2 cellular contexts compared by ENCODE assay signal in the genomic region with DNA sequence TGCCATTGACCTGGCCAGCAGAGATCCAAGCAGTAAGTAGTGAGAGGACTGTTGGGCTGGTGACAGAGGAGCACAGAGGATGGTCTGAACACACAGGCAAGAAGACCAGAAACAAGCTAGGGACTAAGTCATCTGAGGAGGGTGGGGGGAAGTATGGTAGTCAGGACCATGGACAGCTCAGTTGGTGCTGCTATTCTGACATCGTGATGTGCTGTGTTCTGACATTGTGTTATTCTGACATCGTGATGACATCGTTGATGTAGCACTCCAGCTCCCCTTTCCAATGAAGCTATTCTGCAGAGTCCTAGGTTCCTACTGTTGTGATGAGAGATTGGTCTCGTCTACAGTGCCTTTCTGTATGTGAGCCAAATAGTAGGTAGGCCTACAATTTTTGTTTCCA.
TF ChIP-seq lines count a peak whose summit lies in the region.

No MANE protein-coding gene starts in this region.

TF ChIP-seq in K562, 482 proteins besides CTCF, POLR2A, EP300 and RAD21 (continued from another document and continues in another):
- TF ChIP-seq, protein P1, sequence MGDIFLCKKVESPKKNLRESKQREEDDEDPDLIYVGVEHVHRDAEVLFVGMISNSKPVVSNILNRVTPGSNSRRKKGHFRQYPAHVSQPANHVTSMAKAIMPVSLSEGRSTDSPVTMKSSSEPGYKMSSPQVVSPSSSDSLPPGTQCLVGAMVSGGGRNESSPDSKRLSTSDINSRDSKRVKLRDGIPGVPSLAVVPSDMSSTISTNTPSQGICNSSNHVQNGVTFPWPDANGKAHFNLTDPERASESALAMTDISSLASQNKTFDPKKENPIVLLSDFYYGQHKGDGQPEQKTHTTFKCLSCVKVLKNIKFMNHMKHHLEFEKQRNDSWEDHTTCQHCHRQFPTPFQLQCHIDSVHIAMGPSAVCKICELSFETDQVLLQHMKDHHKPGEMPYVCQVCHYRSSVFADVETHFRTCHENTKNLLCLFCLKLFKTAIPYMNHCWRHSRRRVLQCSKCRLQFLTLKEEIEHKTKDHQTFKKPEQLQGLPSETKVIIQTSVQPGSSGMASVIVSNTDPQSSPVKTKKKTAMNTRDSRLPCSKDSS (IDR thresholded peaks at IDR 0.05; ENCODE audit: low read depth, partially characterized antibody) = no peak
- TF ChIP-seq ZNF436 (CRISPR knock-in tag; IDR thresholded peaks at IDR 0.05) = no peak
- no peak for TF ChIP-seq SIN3B (IDR thresholded peaks at IDR 0.05; ENCODE audit: low read depth)
- no peak for TF ChIP-seq GABPA (tag; conservative IDR thresholded peaks at IDR 0.05; ENCODE audit: low read depth)
- TF ChIP-seq, protein P2, sequence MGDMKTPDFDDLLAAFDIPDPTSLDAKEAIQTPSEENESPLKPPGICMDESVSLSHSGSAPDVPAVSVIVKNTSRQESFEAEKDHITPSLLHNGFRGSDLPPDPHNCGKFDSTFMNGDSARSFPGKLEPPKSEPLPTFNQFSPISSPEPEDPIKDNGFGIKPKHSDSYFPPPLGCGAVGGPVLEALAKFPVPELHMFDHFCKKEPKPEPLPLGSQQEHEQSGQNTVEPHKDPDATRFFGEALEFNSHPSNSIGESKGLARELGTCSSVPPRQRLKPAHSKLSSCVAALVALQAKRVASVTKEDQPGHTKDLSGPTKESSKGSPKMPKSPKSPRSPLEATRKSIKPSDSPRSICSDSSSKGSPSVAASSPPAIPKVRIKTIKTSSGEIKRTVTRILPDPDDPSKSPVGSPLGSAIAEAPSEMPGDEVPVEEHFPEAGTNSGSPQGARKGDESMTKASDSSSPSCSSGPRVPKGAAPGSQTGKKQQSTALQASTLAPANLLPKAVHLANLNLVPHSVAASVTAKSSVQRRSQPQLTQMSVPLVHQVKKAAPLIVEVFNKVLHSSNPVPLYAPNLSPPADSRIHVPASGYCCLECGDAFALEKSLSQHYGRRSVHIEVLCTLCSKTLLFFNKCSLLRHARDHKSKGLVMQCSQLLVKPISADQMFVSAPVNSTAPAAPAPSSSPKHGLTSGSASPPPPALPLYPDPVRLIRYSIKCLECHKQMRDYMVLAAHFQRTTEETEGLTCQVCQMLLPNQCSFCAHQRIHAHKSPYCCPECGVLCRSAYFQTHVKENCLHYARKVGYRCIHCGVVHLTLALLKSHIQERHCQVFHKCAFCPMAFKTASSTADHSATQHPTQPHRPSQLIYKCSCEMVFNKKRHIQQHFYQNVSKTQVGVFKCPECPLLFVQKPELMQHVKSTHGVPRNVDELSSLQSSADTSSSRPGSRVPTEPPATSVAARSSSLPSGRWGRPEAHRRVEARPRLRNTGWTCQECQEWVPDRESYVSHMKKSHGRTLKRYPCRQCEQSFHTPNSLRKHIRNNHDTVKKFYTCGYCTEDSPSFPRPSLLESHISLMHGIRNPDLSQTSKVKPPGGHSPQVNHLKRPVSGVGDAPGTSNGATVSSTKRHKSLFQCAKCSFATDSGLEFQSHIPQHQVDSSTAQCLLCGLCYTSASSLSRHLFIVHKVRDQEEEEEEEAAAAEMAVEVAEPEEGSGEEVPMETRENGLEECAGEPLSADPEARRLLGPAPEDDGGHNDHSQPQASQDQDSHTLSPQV (IDR thresholded peaks at IDR 0.05) = no peak
- no peak for TF ChIP-seq ARID1B (IDR thresholded peaks at IDR 0.05)
- TF ChIP-seq, protein P3, sequence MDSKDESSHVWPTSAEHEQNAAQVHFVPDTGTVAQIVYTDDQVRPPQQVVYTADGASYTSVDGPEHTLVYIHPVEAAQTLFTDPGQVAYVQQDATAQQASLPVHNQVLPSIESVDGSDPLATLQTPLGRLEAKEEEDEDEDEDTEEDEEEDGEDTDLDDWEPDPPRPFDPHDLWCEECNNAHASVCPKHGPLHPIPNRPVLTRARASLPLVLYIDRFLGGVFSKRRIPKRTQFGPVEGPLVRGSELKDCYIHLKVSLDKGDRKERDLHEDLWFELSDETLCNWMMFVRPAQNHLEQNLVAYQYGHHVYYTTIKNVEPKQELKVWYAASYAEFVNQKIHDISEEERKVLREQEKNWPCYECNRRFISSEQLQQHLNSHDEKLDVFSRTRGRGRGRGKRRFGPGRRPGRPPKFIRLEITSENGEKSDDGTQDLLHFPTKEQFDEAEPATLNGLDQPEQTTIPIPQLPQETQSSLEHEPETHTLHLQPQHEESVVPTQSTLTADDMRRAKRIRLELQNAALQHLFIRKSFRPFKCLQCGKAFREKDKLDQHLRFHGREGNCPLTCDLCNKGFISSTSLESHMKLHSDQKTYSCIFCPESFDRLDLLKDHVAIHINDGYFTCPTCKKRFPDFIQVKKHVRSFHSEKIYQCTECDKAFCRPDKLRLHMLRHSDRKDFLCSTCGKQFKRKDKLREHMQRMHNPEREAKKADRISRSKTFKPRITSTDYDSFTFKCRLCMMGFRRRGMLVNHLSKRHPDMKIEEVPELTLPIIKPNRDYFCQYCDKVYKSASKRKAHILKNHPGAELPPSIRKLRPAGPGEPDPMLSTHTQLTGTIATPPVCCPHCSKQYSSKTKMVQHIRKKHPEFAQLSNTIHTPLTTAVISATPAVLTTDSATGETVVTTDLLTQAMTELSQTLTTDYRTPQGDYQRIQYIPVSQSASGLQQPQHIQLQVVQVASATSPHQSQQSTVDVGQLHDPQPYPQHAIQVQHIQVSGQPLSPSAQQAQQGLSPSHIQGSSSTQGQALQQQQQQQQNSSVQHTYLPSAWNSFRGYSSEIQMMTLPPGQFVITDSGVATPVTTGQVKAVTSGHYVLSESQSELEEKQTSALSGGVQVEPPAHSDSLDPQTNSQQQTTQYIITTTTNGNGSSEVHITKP (IDR thresholded peaks at IDR 0.05; ENCODE audit: partially characterized antibody) = no peak
- no peak for TF ChIP-seq KLF6 (CRISPR knock-in tag; IDR thresholded peaks at IDR 0.05; ENCODE audit: borderline replicate concordance)
- TF ChIP-seq ZNF146 (CRISPR knock-in tag; IDR thresholded peaks at IDR 0.05; ENCODE audit: unreplicated experiment) = no peak
- TF ChIP-seq TRIM28 (IDR thresholded peaks at IDR 0.05) = no peak
- TF ChIP-seq, protein P4, sequence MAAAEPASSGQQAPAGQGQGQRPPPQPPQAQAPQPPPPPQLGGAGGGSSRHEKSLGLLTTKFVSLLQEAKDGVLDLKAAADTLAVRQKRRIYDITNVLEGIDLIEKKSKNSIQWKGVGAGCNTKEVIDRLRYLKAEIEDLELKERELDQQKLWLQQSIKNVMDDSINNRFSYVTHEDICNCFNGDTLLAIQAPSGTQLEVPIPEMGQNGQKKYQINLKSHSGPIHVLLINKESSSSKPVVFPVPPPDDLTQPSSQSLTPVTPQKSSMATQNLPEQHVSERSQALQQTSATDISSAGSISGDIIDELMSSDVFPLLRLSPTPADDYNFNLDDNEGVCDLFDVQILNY (CRISPR knock-in tag; IDR thresholded peaks at IDR 0.05) = no peak
- no peak for TF ChIP-seq SRSF1 (IDR thresholded peaks at IDR 0.05; ENCODE audit: low read depth, low read length)
- TF ChIP-seq, protein P5, sequence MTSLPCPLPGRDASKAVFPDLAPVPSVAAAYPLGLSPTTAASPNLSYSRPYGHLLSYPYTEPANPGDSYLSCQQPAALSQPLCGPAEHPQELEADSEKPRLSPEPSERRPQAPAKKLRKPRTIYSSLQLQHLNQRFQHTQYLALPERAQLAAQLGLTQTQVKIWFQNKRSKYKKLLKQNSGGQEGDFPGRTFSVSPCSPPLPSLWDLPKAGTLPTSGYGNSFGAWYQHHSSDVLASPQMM (CRISPR knock-in tag; IDR thresholded peaks at IDR 0.05) = no peak

TF ChIP-seq in HepG2, 621 proteins besides CTCF, POLR2A, EP300 and RAD21 (continued from another document and continues in another):
- TF ChIP-seq, protein P6, sequence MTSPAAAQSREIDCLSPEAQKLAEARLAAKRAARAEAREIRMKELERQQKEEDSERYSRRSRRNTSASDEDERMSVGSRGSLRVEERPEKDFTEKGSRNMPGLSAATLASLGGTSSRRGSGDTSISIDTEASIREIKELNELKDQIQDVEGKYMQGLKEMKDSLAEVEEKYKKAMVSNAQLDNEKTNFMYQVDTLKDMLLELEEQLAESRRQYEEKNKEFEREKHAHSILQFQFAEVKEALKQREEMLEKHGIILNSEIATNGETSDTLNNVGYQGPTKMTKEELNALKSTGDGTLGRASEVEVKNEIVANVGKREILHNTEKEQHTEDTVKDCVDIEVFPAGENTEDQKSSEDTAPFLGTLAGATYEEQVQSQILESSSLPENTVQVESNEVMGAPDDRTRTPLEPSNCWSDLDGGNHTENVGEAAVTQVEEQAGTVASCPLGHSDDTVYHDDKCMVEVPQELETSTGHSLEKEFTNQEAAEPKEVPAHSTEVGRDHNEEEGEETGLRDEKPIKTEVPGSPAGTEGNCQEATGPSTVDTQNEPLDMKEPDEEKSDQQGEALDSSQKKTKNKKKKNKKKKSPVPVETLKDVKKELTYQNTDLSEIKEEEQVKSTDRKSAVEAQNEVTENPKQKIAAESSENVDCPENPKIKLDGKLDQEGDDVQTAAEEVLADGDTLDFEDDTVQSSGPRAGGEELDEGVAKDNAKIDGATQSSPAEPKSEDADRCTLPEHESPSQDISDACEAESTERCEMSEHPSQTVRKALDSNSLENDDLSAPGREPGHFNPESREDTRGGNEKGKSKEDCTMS (CRISPR knock-in tag; conservative IDR thresholded peaks at IDR 0.05) = 0 out of 2 replicates have a peak, but pooled peaks have one; percentile 55
- TF ChIP-seq CREB1 (IDR thresholded peaks at IDR 0.05) = peak; percentile 78
- TF ChIP-seq CREB1 (CRISPR knock-in tag; IDR thresholded peaks at IDR 0.05) = no peak
- TF ChIP-seq, protein P7, sequence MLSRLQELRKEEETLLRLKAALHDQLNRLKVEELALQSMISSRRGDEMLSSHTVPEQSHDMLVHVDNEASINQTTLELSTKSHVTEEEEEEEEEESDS (CRISPR knock-in tag; IDR thresholded peaks at IDR 0.05; ENCODE audit: borderline replicate concordance) = peak; percentile 57; the same call in 1 of the 2 replicates
- TF ChIP-seq KLF11 (CRISPR knock-in tag; IDR thresholded peaks at IDR 0.05) = peak; percentile 98
- peak; percentile 96 for TF ChIP-seq ZFP37 (CRISPR knock-in tag; IDR thresholded peaks at IDR 0.05; ENCODE audit: borderline replicate concordance)
- TF ChIP-seq ZFX (CRISPR knock-in tag; IDR thresholded peaks at IDR 0.05; ENCODE audit: low read depth) = peak; percentile 21; the same call in 1 of the 2 replicates
- TF ChIP-seq NKX3-1 (CRISPR knock-in tag; IDR thresholded peaks at IDR 0.05) = peak; percentile 76
- TF ChIP-seq KLF6 (CRISPR knock-in tag; IDR thresholded peaks at IDR 0.05) = peak; percentile 90
- no peak for TF ChIP-seq ZSCAN12 (CRISPR knock-in tag; IDR thresholded peaks at IDR 0.05)
- TF ChIP-seq REPIN1 (CRISPR knock-in tag; IDR thresholded peaks at IDR 0.05; ENCODE audit: borderline replicate concordance, low read depth) = peak; percentile 53; the same call in 1 of the 2 replicates
- peak; percentile 43; the same call in 1 of the 3 replicates for TF ChIP-seq MXI1 (IDR thresholded peaks at IDR 0.05; ENCODE audit: borderline replicate concordance, low read depth, low read length)
- no peak for TF ChIP-seq ZNF616 (CRISPR knock-in tag; IDR thresholded peaks at IDR 0.05; ENCODE audit: low read depth)
- 0 out of 2 replicates have a peak, but pooled peaks have one; percentile 29 for TF ChIP-seq ZSCAN31 (CRISPR knock-in tag; IDR thresholded peaks at IDR 0.05; ENCODE audit: low read depth)
- TF ChIP-seq RFXANK (CRISPR knock-in tag; IDR thresholded peaks at IDR 0.05) = 0 out of 2 replicates have a peak, but pooled peaks have one; percentile 55
- TF ChIP-seq ZNF589 (CRISPR knock-in tag; conservative IDR thresholded peaks at IDR 0.05) = 0 out of 2 replicates have a peak, but pooled peaks have one; percentile 39
- peak; percentile 73; the same call in 1 of the 2 replicates for TF ChIP-seq JUNB (CRISPR knock-in tag; IDR thresholded peaks at IDR 0.05; ENCODE audit: borderline replicate concordance)
- peak; percentile 97 for TF ChIP-seq TSC22D2 (CRISPR knock-in tag; IDR thresholded peaks at IDR 0.05; ENCODE audit: borderline replicate concordance)
- peak; percentile 89; the same call in 1 of the 2 replicates for TF ChIP-seq IRF2 (CRISPR knock-in tag; IDR thresholded peaks at IDR 0.05)
- 0 out of 2 replicates have a peak, but pooled peaks have one; percentile 40 for TF ChIP-seq IRX3 (CRISPR knock-in tag; IDR thresholded peaks at IDR 0.05; ENCODE audit: borderline replicate concordance, low read depth)
- TF ChIP-seq, protein P8, sequence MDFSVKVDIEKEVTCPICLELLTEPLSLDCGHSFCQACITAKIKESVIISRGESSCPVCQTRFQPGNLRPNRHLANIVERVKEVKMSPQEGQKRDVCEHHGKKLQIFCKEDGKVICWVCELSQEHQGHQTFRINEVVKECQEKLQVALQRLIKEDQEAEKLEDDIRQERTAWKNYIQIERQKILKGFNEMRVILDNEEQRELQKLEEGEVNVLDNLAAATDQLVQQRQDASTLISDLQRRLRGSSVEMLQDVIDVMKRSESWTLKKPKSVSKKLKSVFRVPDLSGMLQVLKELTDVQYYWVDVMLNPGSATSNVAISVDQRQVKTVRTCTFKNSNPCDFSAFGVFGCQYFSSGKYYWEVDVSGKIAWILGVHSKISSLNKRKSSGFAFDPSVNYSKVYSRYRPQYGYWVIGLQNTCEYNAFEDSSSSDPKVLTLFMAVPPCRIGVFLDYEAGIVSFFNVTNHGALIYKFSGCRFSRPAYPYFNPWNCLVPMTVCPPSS (IDR thresholded peaks at IDR 0.05) = no peak
- TF ChIP-seq, protein P9, sequence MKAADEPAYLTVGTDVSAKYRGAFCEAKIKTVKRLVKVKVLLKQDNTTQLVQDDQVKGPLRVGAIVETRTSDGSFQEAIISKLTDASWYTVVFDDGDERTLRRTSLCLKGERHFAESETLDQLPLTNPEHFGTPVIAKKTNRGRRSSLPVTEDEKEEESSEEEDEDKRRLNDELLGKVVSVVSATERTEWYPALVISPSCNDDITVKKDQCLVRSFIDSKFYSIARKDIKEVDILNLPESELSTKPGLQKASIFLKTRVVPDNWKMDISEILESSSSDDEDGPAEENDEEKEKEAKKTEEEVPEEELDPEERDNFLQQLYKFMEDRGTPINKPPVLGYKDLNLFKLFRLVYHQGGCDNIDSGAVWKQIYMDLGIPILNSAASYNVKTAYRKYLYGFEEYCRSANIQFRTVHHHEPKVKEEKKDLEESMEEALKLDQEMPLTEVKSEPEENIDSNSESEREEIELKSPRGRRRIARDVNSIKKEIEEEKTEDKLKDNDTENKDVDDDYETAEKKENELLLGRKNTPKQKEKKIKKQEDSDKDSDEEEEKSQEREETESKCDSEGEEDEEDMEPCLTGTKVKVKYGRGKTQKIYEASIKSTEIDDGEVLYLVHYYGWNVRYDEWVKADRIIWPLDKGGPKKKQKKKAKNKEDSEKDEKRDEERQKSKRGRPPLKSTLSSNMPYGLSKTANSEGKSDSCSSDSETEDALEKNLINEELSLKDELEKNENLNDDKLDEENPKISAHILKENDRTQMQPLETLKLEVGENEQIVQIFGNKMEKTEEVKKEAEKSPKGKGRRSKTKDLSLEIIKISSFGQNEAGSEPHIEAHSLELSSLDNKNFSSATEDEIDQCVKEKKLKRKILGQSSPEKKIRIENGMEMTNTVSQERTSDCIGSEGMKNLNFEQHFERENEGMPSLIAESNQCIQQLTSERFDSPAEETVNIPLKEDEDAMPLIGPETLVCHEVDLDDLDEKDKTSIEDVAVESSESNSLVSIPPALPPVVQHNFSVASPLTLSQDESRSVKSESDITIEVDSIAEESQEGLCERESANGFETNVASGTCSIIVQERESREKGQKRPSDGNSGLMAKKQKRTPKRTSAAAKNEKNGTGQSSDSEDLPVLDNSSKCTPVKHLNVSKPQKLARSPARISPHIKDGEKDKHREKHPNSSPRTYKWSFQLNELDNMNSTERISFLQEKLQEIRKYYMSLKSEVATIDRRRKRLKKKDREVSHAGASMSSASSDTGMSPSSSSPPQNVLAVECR (CRISPR knock-in tag; IDR thresholded peaks at IDR 0.05; ENCODE audit: borderline replicate concordance) = peak; percentile 52; the same call in 1 of the 2 replicates
- peak; percentile 70; the same call in 1 of the 2 replicates for TF ChIP-seq SMYD3 (CRISPR knock-in tag; IDR thresholded peaks at IDR 0.05)
- TF ChIP-seq STAG1 (CRISPR knock-in tag; IDR thresholded peaks at IDR 0.05) = peak; percentile 17; the same call in 1 of the 2 replicates
- TF ChIP-seq ZNF335 (CRISPR knock-in tag; IDR thresholded peaks at IDR 0.05) = peak; percentile 87; the same call in 1 of the 2 replicates
- TF ChIP-seq ZFP90 (CRISPR knock-in tag; IDR thresholded peaks at IDR 0.05; ENCODE audit: borderline replicate concordance) = peak; percentile 65; the same call in 1 of the 2 replicates
- TF ChIP-seq ZNF124 (CRISPR knock-in tag; IDR thresholded peaks at IDR 0.05) = peak; percentile 61; the same call in 1 of the 2 replicates
- peak; percentile 55; the same call in 1 of the 2 replicates for TF ChIP-seq SNAPC2 (CRISPR knock-in tag; IDR thresholded peaks at IDR 0.05)
